Comparison of ENCODE assay signal across 23 cellular contexts in genomic region chr2:6183231-6183630, GRCh38.
"Had no signal": no experiment of that assay in that cellular context is flagged by ENCODE, and none has a peak within 500 bp of the region (broad histone marks: within the 10 kb centered on the region; RNA-seq: fewer than 3 reads in every experiment).

No MANE protein-coding gene starts in this region.

- H3K9me3 ChIP-seq: esophagus muscularis mucosa, left ventricle myocardium inferior, thoracic aorta had no signal

- H3K36me3 ChIP-seq: esophagus muscularis mucosa, left ventricle myocardium inferior, thoracic aorta had no signal

- H3K36me3 Mint-ChIP-seq: activated CD4-positive, alpha-beta memory T cell treated with anti-CD3 and anti-CD28 coated beads for 36 hours; activated naive CD8-positive, alpha-beta T cell treated with anti-CD3 and anti-CD28 coated beads for 36 hours; natural killer cell; stimulated activated naive B cell treated with anti-CD40 and anti-IgM and Interleukin-4, amounts not matched to agents 10 μg/mL and 1 μg/mL and 100 μg/mL, for 72 hours had no signal

- H3K27me3 ChIP-seq: esophagus muscularis mucosa had no signal

- H3K4me2 ChIP-seq: smooth muscle cell had no signal

- H3K27ac ChIP-seq: coronary artery, esophagus muscularis mucosa, left ventricle myocardium inferior, thoracic aorta had no signal

- H3K27me3 Mint-ChIP-seq: activated B cell treated with CpG ODN at 0.5 μM for 24 hours; activated CD4-positive, alpha-beta memory T cell treated with anti-CD3 and anti-CD28 coated beads for 36 hours had no signal

- DNase-seq: activated B cell treated with CpG ODN at 0.5 μM for 24 hours; activated CD4-positive, alpha-beta memory T cell treated with anti-CD3 and anti-CD28 coated beads for 36 hours; activated CD4-positive, alpha-beta T cell treated with anti-CD3 and anti-CD28 coated beads for 36 hours; activated naive CD4-positive, alpha-beta T cell treated with Interleukin-2 at 50 U/mL for 16 hours; activated naive CD8-positive, alpha-beta T cell treated with anti-CD3 and anti-CD28 coated beads for 36 hours; activated T-cell treated with anti-CD3 and anti-CD28 coated beads, Interleukin-2, amount 50 U/mL, for 48 hours; amniotic stem cell; hypothalamus; left ventricle myocardium inferior; midbrain; natural killer cell; occipital lobe; stimulated activated CD4-positive, alpha-beta T cell treated with anti-CD3 and anti-CD28 coated beads, Interleukin-15, amount 100 ng/mL, for 24 hours; stimulated activated CD4-positive, alpha-beta T cell treated with anti-CD3 and anti-CD28 coated beads, Interleukin-2, amount 100 ng/mL, for 48 hours; stimulated activated CD8-positive, alpha-beta memory T cell treated with anti-CD3 and anti-CD28 coated beads, Interleukin-4, amount 100 ng/mL, for 48 hours; stimulated activated naive B cell treated with anti-CD40 and anti-IgM and Interleukin-4, amounts not matched to agents 10 μg/mL and 1 μg/mL and 100 μg/mL, for 72 hours; T1000 had no signal

- H3K4me1 Mint-ChIP-seq: activated B cell treated with CpG ODN at 0.5 μM for 24 hours; activated CD4-positive, alpha-beta T cell treated with anti-CD3 and anti-CD28 coated beads for 36 hours; activated naive CD8-positive, alpha-beta T cell treated with anti-CD3 and anti-CD28 coated beads for 36 hours; natural killer cell had no signal

- H3K4me1 ChIP-seq: esophagus muscularis mucosa had no signal

- ATAC-seq: activated CD4-positive, alpha-beta T cell treated with anti-CD3 and anti-CD28 coated beads for 36 hours; natural killer cell; sciatic nerve; stimulated activated naive B cell treated with anti-CD40 and anti-IgM and Interleukin-4, amounts not matched to agents 10 μg/mL and 1 μg/mL and 100 μg/mL, for 72 hours had no signal

- H3K9me3 Mint-ChIP-seq: activated B cell treated with CpG ODN at 0.5 μM for 24 hours; activated CD4-positive, alpha-beta memory T cell treated with anti-CD3 and anti-CD28 coated beads for 36 hours; activated naive CD8-positive, alpha-beta T cell treated with anti-CD3 and anti-CD28 coated beads for 36 hours; T-helper 1 cell treated with Interleukin-12 subunit alpha and Interleukin-12 subunit beta and Interleukin-4 antibody, amounts not matched to agents 30 μg/mL and 1 μg/mL, for 36 hours had no signal

- H3K27ac Mint-ChIP-seq: activated B cell treated with CpG ODN at 0.5 μM for 24 hours; activated CD4-positive, alpha-beta memory T cell treated with anti-CD3 and anti-CD28 coated beads for 36 hours; activated CD4-positive, alpha-beta T cell treated with anti-CD3 and anti-CD28 coated beads for 36 hours; activated naive CD8-positive, alpha-beta T cell treated with anti-CD3 and anti-CD28 coated beads for 36 hours; natural killer cell; stimulated activated naive B cell treated with anti-CD40 and anti-IgM and Interleukin-4, amounts not matched to agents 10 μg/mL and 1 μg/mL and 100 μg/mL, for 72 hours; T-helper 1 cell treated with Interleukin-12 subunit alpha and Interleukin-12 subunit beta and Interleukin-4 antibody, amounts not matched to agents 30 μg/mL and 1 μg/mL, for 36 hours had no signal

- H3K4me3 Mint-ChIP-seq: activated B cell treated with CpG ODN at 0.5 μM for 24 hours; activated CD4-positive, alpha-beta memory T cell treated with anti-CD3 and anti-CD28 coated beads for 36 hours; activated CD4-positive, alpha-beta T cell treated with anti-CD3 and anti-CD28 coated beads for 36 hours; activated naive CD8-positive, alpha-beta T cell treated with anti-CD3 and anti-CD28 coated beads for 36 hours; natural killer cell; stimulated activated naive B cell treated with anti-CD40 and anti-IgM and Interleukin-4, amounts not matched to agents 10 μg/mL and 1 μg/mL and 100 μg/mL, for 72 hours; T-helper 1 cell treated with Interleukin-12 subunit alpha and Interleukin-12 subunit beta and Interleukin-4 antibody, amounts not matched to agents 30 μg/mL and 1 μg/mL, for 36 hours had no signal

- H3K4me3 ChIP-seq: coronary artery, esophagus muscularis mucosa, left ventricle myocardium inferior, smooth muscle cell, thoracic aorta had no signal
